ENCODE assay signal across 13 cellular contexts in the genomic region with DNA sequence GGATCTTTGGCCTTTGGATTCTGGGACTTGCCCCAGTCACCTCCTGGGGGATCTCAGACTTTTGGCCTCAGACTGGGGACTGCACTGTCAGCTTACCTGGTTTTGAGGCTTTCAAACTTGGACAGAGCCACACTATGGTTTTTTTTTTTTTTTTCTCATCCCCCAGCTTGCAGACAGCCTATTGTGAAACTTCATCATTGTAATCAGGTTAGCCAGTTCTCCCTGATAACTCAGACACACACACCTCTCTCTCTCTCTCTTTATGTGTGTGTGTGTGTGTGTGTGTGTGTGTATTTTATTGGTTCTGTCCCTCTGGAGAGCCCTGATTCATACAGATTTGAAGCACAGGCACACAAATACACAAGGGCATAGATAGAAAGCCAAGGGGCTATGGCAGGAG.
"Had no signal": no experiment of that assay in that cellular context is flagged by ENCODE, and none has a peak within 500 bp of the region (broad histone marks: within the 10 kb centered on the region; RNA-seq: fewer than 3 reads in every experiment).

No MANE protein-coding gene starts in this region.

- H3K79me2 ChIP-seq: parathyroid adenoma had no signal

- DNase-seq: activated CD4-positive, alpha-beta T cell treated with anti-CD3 and anti-CD28 coated beads, Interleukin-2, amount 50 U/mL, for 4 hours; activated naive CD4-positive, alpha-beta T cell; activated T-cell treated with anti-CD3 and anti-CD28 coated beads for 4 hours; anterior cingulate cortex; cerebellar nuclear complex; stimulated activated CD4-positive, alpha-beta T cell treated with anti-CD3 and anti-CD28 coated beads, Interleukin-12 subunit alpha, Interleukin-12 subunit beta, amount 100 ng/mL, for 4 hours; stimulated activated CD4-positive, alpha-beta T cell treated with anti-CD3 and anti-CD28 coated beads, Interleukin-2, amount 100 ng/mL, for 24 hours had no signal

- H3K36me3 ChIP-seq: brain microvascular endothelial cell, neutrophil, thoracic aorta had no signal

- H3K9me3 ChIP-seq: neutrophil had no signal

- H3K4me3 ChIP-seq: thoracic aorta had no signal

- ATAC-seq: activated CD4-positive, CD25-positive, alpha-beta regulatory T cell treated with anti-CD3 and anti-CD28 coated beads, Interleukin-2, amount 50 U/mL, for 24 hours; esophagus mucosa had no signal

- H2AFZ ChIP-seq: parathyroid adenoma had no signal

- H3K4me1 ChIP-seq: parathyroid adenoma had no signal

- H3K9ac ChIP-seq: parathyroid adenoma had no signal

- H3K27ac ChIP-seq: brain microvascular endothelial cell, neutrophil, parathyroid adenoma, thoracic aorta had no signal

- H3K27me3 ChIP-seq: brain microvascular endothelial cell, neutrophil had no signal
